In genomic region chr10:13527864-13528137, GRCh38 we compare ENCODE assay signal across 8 cellular contexts. TPM values are rescaled to one million over a fixed set of nuclear protein-coding genes. Genes with fewer than 3 reads are reported as not detected.
DNase-seq lines count a peak whose midpoint lies in the region; ATAC-seq and TF ChIP-seq lines count a peak whose summit lies in the region.

No MANE protein-coding gene starts in this region.

- H3K27ac ChIP-seq in SJCRH30, result no peak overlapping the region
- H3K27ac ChIP-seq in parathyroid adenoma, result peak overlapping the region; percentile 43

- POLR2A ChIA-PET in Caco-2 (lab: Charles Lee), result interaction anchor here (0.6 kb wide), 1 partner anchor 185 kb away, joined by 3 read pairs; no protein-coding TSS in a partner anchor

- H3K4me1 Mint-ChIP-seq in Caco-2 (ENCODE audit: low read depth, unreplicated experiment), result peaks cover 26% of the 10 kb centered on the region

- DNase-seq in Caco-2 (no peak), SJCRH30 (no peak), fibroblast of mammary gland (ENCODE audit: low read depth) (no peak), 8988T (no peak), NCI-H187 treated with DMSO at 0.1 percent for 48 hours (lab: John Stamatoyannopoulos, UW) (no peak), mesenteric fat pad (ENCODE audit: low spot score) (no peak)

- H3K4me1 ChIP-seq in Caco-2 (peaks cover 23% of the 10 kb centered on the region), SJCRH30 (no peaks in the 10 kb centered on the region), parathyroid adenoma (peaks cover 6% of the 10 kb centered on the region)

- peaks cover 6% of the 10 kb centered on the region for H3K27me3 Mint-ChIP-seq in Caco-2 (ENCODE audit: insufficient read depth, unreplicated experiment)

- H3K4me3 ChIP-seq in Caco-2 (ENCODE audit: low read depth, low read length) (peak overlapping the region; percentile 46), SJCRH30 (peak overlapping the region; percentile 55), fibroblast of mammary gland (ENCODE audit: control insufficient read depth, low read depth, low read length) (peak overlapping the region; percentile 37), parathyroid adenoma (ENCODE audit: low read depth, low read length) (peak overlapping the region; percentile 71)

- H3K4me3 Mint-ChIP-seq in Caco-2 (ENCODE audit: unreplicated experiment), result peak overlapping the region; percentile 72

- H3K36me3 ChIP-seq in Caco-2 (ENCODE audit: control insufficient read depth, insufficient read depth, low read length), result no peaks in the 10 kb centered on the region
- no peaks in the 10 kb centered on the region for H3K36me3 ChIP-seq in SJCRH30
- no peaks in the 10 kb centered on the region for H3K36me3 ChIP-seq in parathyroid adenoma (ENCODE audit: control insufficient read depth, insufficient read depth, low read length)

- H3K27me3 ChIP-seq in Caco-2 (replicated peaks; ENCODE audit: control insufficient read depth, insufficient read depth, low read length), result no peaks in the 10 kb centered on the region
- H3K27me3 ChIP-seq in SJCRH30, result no peaks in the 10 kb centered on the region; the same call in 1 of the 2 replicates
- H3K27me3 ChIP-seq in parathyroid adenoma (ENCODE audit: control insufficient read depth, insufficient read depth, low read length), result no peaks in the 10 kb centered on the region

- H3K27ac Mint-ChIP-seq in Caco-2 (ENCODE audit: unreplicated experiment), result peak overlapping the region; percentile 34

- H3K9me3 Mint-ChIP-seq in Caco-2 (ENCODE audit: unreplicated experiment), result no peaks in the 10 kb centered on the region

- H3K4me2 ChIP-seq in parathyroid adenoma (ENCODE audit: low read length), result peak overlapping the region; percentile 91

- TSS peak; percentile 48 for BruUV-seq in Caco-2 (replicated peaks; lab: Mats Ljungman, UMichigan)

- no peak for ATAC-seq in HG03520 (IDR thresholded peaks at IDR 0.05; ENCODE audit: unreplicated experiment)

- H3K9ac ChIP-seq in parathyroid adenoma, result no peak overlapping the region

- intact Hi-C loops in Caco-2 (cut with micrococcal nuclease; ENCODE audit: unreplicated experiment), result loop anchor here (5.0 kb wide), 1 partner anchor 60 kb away; the partner anchor contains the start of gene PRPF18

- peaks cover 5% of the 10 kb centered on the region for H3K79me2 ChIP-seq in parathyroid adenoma

- H3K36me3 Mint-ChIP-seq in Caco-2 (ENCODE audit: insufficient read depth, unreplicated experiment), result peaks cover 11% of the 10 kb centered on the region

- peak overlapping the region; percentile 87 for H2AFZ ChIP-seq in parathyroid adenoma

- TF ChIP-seq CTCF in Caco-2 (IDR thresholded peaks at IDR 0.05; ENCODE audit: insufficient read depth in 1 of 2, low read depth in 1 of 2, low read length in 1 of 2, severe bottlenecking in 1 of 2, unreplicated experiment in 1 of 2) (no peak), fibroblast of mammary gland (conservative IDR thresholded peaks at IDR 0.05; ENCODE audit: control insufficient read depth, insufficient read depth, low read depth, low read length) (no peak), parathyroid adenoma (IDR thresholded peaks at IDR 0.05) (no peak)

- H3K9me3 ChIP-seq in Caco-2 (no peaks in the 10 kb centered on the region), SJCRH30 (replicated peaks) (no peaks in the 10 kb centered on the region), parathyroid adenoma (ENCODE audit: control insufficient read depth, low read length) (no peaks in the 10 kb centered on the region)

- CTCF ChIA-PET in Caco-2 (lab: Charles Lee), result interaction anchor here (0.9 to 2.4 kb wide), 4 partner anchors 9 to 156 kb away, joined by 4 to 21 read pairs (median 6); no protein-coding TSS in a partner anchor

RNA-seq across cellular contexts. Expression of gene BEND7, which starts 1.0 kb away (rescaled TPM):
- total RNA-seq in Caco-2 (2022) (24.6 and 27.8 TPM in 2 replicates), mesenteric fat pad (26.8 TPM)
- total RNA-seq in SJCRH30 (2014; rRNA removed; shearing (Covaris generic)), result 5.5 and 5.6 TPM in 2 replicates

RNA-seq across cellular contexts. Expression of gene PRPF18, which starts 59.0 kb away (rescaled TPM):
- total RNA-seq in Caco-2 (2022) (31.0 and 32.0 TPM in 2 replicates), mesenteric fat pad (18.6 TPM)
- 26.0 and 31.0 TPM in 2 replicates for total RNA-seq in SJCRH30 (2014; rRNA removed; shearing (Covaris generic))
